Comparison of ENCODE assay signal across 8 cellular contexts in the genomic region with DNA sequence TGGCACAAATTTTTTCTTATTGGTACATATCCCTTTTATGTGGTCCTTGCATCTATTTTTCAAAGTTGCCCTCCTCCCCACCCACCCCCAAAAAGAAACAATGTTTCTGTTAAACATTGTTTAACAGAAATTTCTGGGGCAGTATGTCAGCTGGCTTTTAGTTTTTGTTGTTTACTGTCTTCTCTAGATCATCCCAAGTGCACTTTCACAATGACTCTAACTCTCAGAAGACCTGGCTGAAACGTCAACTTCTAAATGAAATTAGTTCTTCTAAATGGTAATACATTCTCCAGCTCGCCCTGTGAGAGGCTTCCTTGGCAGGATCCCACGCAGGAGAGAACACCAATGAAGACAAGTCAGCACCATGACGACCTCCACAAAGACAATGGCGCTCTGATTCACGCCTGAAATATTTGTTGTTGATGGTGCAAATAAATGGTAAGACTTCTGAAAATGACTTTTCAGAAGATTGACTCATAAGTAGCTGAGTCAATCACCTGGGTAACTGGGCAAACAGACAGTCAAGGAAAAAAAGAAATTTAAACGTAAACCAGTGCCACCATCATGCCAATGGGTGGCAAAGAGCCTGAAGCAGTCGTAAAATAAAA.
DNase-seq lines count a peak whose midpoint lies in the region; ATAC-seq and TF ChIP-seq lines count a peak whose summit lies in the region.

No MANE protein-coding gene starts in this region.

- DNase-seq in AG10803 (ENCODE audit: low read depth), result peak; percentile 87
- DNase-seq in dermis blood vessel endothelial cell, result peak; percentile 94
- DNase-seq in NCI-H1436 (lab: John Stamatoyannopoulos, UW), result no peak
- DNase-seq in activated naive CD4-positive, alpha-beta T cell (lab: John Stamatoyannopoulos, UW), result no peak
- no peak for DNase-seq in NCI-H1417 treated with DMSO at 0.1 percent for 48 hours (lab: John Stamatoyannopoulos, UW)
- DNase-seq in SJCRH30, result no peak

- no peaks in the 10 kb centered on the region for H3K4me1 ChIP-seq in SJCRH30

- H3K9me3 ChIP-seq in SJCRH30 (replicated peaks), result no peaks in the 10 kb centered on the region

- no peak overlapping the region for H3K27ac ChIP-seq in SJCRH30

- 0 out of 2 replicates have a peak, but pooled peaks cover 2% of the 10 kb centered on the region for H3K27me3 ChIP-seq in SJCRH30

- TF ChIP-seq CTCF in AG10803 (conservative IDR thresholded peaks at IDR 0.05; ENCODE audit: low read length), result no peak

- H3K4me3 ChIP-seq in AG10803 (ENCODE audit: low read length) (no peak overlapping the region), SJCRH30 (no peak overlapping the region)

- ATAC-seq in GM21360 (IDR thresholded peaks at IDR 0.05; ENCODE audit: unreplicated experiment), result peak; percentile 72
- peak; percentile 89 for ATAC-seq in HG03439 (IDR thresholded peaks at IDR 0.05; ENCODE audit: unreplicated experiment)

- no peaks in the 10 kb centered on the region for H3K36me3 ChIP-seq in SJCRH30

Comparison
In these comparisons a context has a peak if more than half of its experiments do, and no peak if none do; other contexts are left out.
1. DNase-seq: peak in AG10803 (single experiment) and dermis blood vessel endothelial cell (single experiment); none in NCI-H1436 (single experiment), activated naive CD4-positive, alpha-beta T cell (0 of 4), NCI-H1417 treated with DMSO at 0.1 percent for 48 hours (single experiment) and SJCRH30 (0 of 2).